ENCODE assay signal across 14 cellular contexts in genomic region chr16:84633622-84634021, GRCh38. TPM values are rescaled to one million over a fixed set of nuclear protein-coding genes. Genes with fewer than 3 reads are reported as not detected.
A peak's percentile ranks its signal among the peaks of the same experiment; 100 is the strongest.
DNase-seq lines count a peak whose midpoint lies in the region; ATAC-seq and TF ChIP-seq lines count a peak whose summit lies in the region.
"Had no signal": no experiment of that assay in that cellular context is flagged by ENCODE, and none has a peak within 500 bp of the region (broad histone marks: within the 10 kb centered on the region; RNA-seq: fewer than 3 reads in every experiment).

No MANE protein-coding gene starts in this region.

- ATAC-seq in lower lobe of right lung (peak; percentile 75 to 80), GM21786 (IDR thresholded peaks at IDR 0.05; ENCODE audit: unreplicated experiment) (no peak)
- ATAC-seq: foreskin keratinocyte had no signal

- H3K27me3 ChIP-seq in lower lobe of right lung (ENCODE audit: low read depth) (no peaks in the 10 kb centered on the region), tibial artery (no peaks in the 10 kb centered on the region), PC-9 (ENCODE audit: insufficient read depth, low read depth) (no peaks in the 10 kb centered on the region)
- H3K27me3 ChIP-seq: foreskin keratinocyte, neutrophil had no signal

- H3K36me3 ChIP-seq in lower lobe of right lung (no peaks in the 10 kb centered on the region), tibial artery (no peaks in the 10 kb centered on the region), PC-9 (ENCODE audit: low read depth) (no peaks in the 10 kb centered on the region)
- H3K36me3 ChIP-seq: neutrophil had no signal

- H3K4me3 ChIP-seq in lower lobe of right lung (no peak overlapping the region), tibial artery (peak overlapping the region in 1 of 2 donors; percentile 8), PC-9 (no peak overlapping the region)

- no peaks in the 10 kb centered on the region for H3K9me2 ChIP-seq in PC-9 (ENCODE audit: insufficient read depth)

- H3K36me3 Mint-ChIP-seq in HFFc6 (ENCODE audit: low read depth), result no peaks in the 10 kb centered on the region
- H3K36me3 Mint-ChIP-seq in activated T-helper 2 cell treated with anti-CD3 and anti-CD28 coated beads, Interferon-gamma antibody, Interleukin-2, Interleukin-4, amounts not matched to agents 10 μg/mL and 5 μg/mL and 100 μg/mL, durations not matched to agents 14 hours and 24 hours and 36 hours (ENCODE audit: low read depth), result no peaks in the 10 kb centered on the region
- H3K36me3 Mint-ChIP-seq: CD4-positive, alpha-beta memory T cell had no signal

- H3K4me3 Mint-ChIP-seq in HFFc6, result no peak overlapping the region
- no peak overlapping the region for H3K4me3 Mint-ChIP-seq in activated T-helper 2 cell treated with anti-CD3 and anti-CD28 coated beads, Interferon-gamma antibody, Interleukin-2, Interleukin-4, amounts not matched to agents 10 μg/mL and 5 μg/mL and 100 μg/mL, durations not matched to agents 14 hours and 24 hours and 36 hours (ENCODE audit: low read depth)
- H3K4me3 Mint-ChIP-seq: CD4-positive, alpha-beta memory T cell; T-helper 1 cell treated with Interleukin-12 subunit alpha and Interleukin-12 subunit beta and Interleukin-4 antibody, amounts not matched to agents 30 μg/mL and 1 μg/mL, for 36 hours had no signal

- no peak overlapping the region for H3K4me2 ChIP-seq in PC-9

- TF ChIP-seq CTCF in lower lobe of right lung (IDR thresholded peaks at IDR 0.05) (no peak), tibial artery (IDR thresholded peaks at IDR 0.05) (no peak), HFFc6 (IDR thresholded peaks at IDR 0.05) (no peak), PC-9 (conservative IDR thresholded peaks at IDR 0.05) (no peak)

- intact Hi-C loops in lower lobe of right lung (cut with DNase I), result no loop called here
- intact Hi-C loops in tibial artery (cut with DNase I; ENCODE audit: low total_unique reads), result no loop called here
- intact Hi-C loops in activated T-helper 2 cell treated with anti-CD3 and anti-CD28 coated beads, Interferon-gamma antibody, Interleukin-2, Interleukin-4, amounts not matched to agents 10 μg/mL and 5 μg/mL and 100 μg/mL, durations not matched to agents 14 hours and 24 hours and 36 hours (cut with micrococcal nuclease), result no loop called here
- intact Hi-C loops in PC-9 (cut with micrococcal nuclease; ENCODE audit: unreplicated experiment), result no loop called here

- H3K9me3 Mint-ChIP-seq in HFFc6, result no peaks in the 10 kb centered on the region
- H3K9me3 Mint-ChIP-seq in activated T-helper 2 cell treated with anti-CD3 and anti-CD28 coated beads, Interferon-gamma antibody, Interleukin-2, Interleukin-4, amounts not matched to agents 10 μg/mL and 5 μg/mL and 100 μg/mL, durations not matched to agents 14 hours and 24 hours and 36 hours, result no peaks in the 10 kb centered on the region
- H3K9me3 Mint-ChIP-seq: CD4-positive, alpha-beta memory T cell; T-helper 1 cell treated with Interleukin-12 subunit alpha and Interleukin-12 subunit beta and Interleukin-4 antibody, amounts not matched to agents 30 μg/mL and 1 μg/mL, for 36 hours had no signal

- H3K27ac ChIP-seq in lower lobe of right lung (no peak overlapping the region), tibial artery (peak overlapping the region; percentile 63 to 70), PC-9 (no peak overlapping the region)
- H3K27ac ChIP-seq: foreskin keratinocyte, neutrophil had no signal

- H4K20me1 ChIP-seq in PC-9 (ENCODE audit: insufficient read depth), result no peaks in the 10 kb centered on the region

- H3K4me1 ChIP-seq in lower lobe of right lung, result peaks cover 14% of the 10 kb centered on the region
- peaks cover 0 to 48% (median 24%) of the 10 kb centered on the region in 4 donors for H3K4me1 ChIP-seq in tibial artery
- no peaks in the 10 kb centered on the region for H3K4me1 ChIP-seq in PC-9 (replicated peaks; ENCODE audit: insufficient read depth)
- H3K4me1 ChIP-seq: foreskin keratinocyte had no signal

- POLR2A ChIA-PET in PC-9 (lab: Charles Lee; ENCODE audit: unreplicated experiment), result no interaction called here

- no peaks in the 10 kb centered on the region for H3K4me1 Mint-ChIP-seq in HFFc6 (ENCODE audit: low read depth)
- H3K4me1 Mint-ChIP-seq in activated T-helper 2 cell treated with anti-CD3 and anti-CD28 coated beads, Interferon-gamma antibody, Interleukin-2, Interleukin-4, amounts not matched to agents 10 μg/mL and 5 μg/mL and 100 μg/mL, durations not matched to agents 14 hours and 24 hours and 36 hours (ENCODE audit: low read depth), result peaks cover 28% of the 10 kb centered on the region

- H3K79me2 ChIP-seq in PC-9 (ENCODE audit: low read depth), result no peaks in the 10 kb centered on the region

- H3K9me3 ChIP-seq in lower lobe of right lung (no peaks in the 10 kb centered on the region), tibial artery (no peaks in the 10 kb centered on the region), PC-9 (ENCODE audit: insufficient read depth, low read depth) (no peaks in the 10 kb centered on the region)
- H3K9me3 ChIP-seq: neutrophil had no signal

- DNase-seq in NCI-H345 (lab: John Stamatoyannopoulos, UW), result peak; percentile 74
- DNase-seq in fibroblast of gingiva (ENCODE audit: low read depth), result peak; percentile 93
- DNase-seq in lower lobe of right lung, result peak; percentile 74
- peak; percentile 92 to 97 for DNase-seq in tibial artery
- no peak for DNase-seq in HFFc6
- no peak for DNase-seq in activated T-helper 2 cell treated with anti-CD3 and anti-CD28 coated beads, Interferon-gamma antibody, Interleukin-2, Interleukin-4, amounts not matched to agents 10 μg/mL and 5 μg/mL and 100 μg/mL, durations not matched to agents 14 hours and 24 hours and 36 hours (ENCODE audit: low spot score)
- no peak for DNase-seq in PC-9
- DNase-seq: activated gamma-delta T cell; CD4-positive, alpha-beta memory T cell; foreskin keratinocyte; NCI-H1417 treated with DMSO at 0.1 percent for 48 hours had no signal

- H2AFZ ChIP-seq in PC-9, result no peak overlapping the region

- CTCF ChIA-PET in PC-9 (lab: Charles Lee), result no interaction called here

- H3K27ac Mint-ChIP-seq in HFFc6, result no peak overlapping the region
- H3K27ac Mint-ChIP-seq in activated T-helper 2 cell treated with anti-CD3 and anti-CD28 coated beads, Interferon-gamma antibody, Interleukin-2, Interleukin-4, amounts not matched to agents 10 μg/mL and 5 μg/mL and 100 μg/mL, durations not matched to agents 14 hours and 24 hours and 36 hours, result no peak overlapping the region
- H3K27ac Mint-ChIP-seq: CD4-positive, alpha-beta memory T cell; T-helper 1 cell treated with Interleukin-12 subunit alpha and Interleukin-12 subunit beta and Interleukin-4 antibody, amounts not matched to agents 30 μg/mL and 1 μg/mL, for 36 hours had no signal

- H3K27me3 Mint-ChIP-seq in HFFc6 (ENCODE audit: insufficient read depth), result peaks cover 5% of the 10 kb centered on the region
- peaks cover 27% of the 10 kb centered on the region for H3K27me3 Mint-ChIP-seq in activated T-helper 2 cell treated with anti-CD3 and anti-CD28 coated beads, Interferon-gamma antibody, Interleukin-2, Interleukin-4, amounts not matched to agents 10 μg/mL and 5 μg/mL and 100 μg/mL, durations not matched to agents 14 hours and 24 hours and 36 hours (ENCODE audit: low read depth)
- H3K27me3 Mint-ChIP-seq: CD4-positive, alpha-beta memory T cell had no signal

- no TSS peak for BruUV-seq in PC-9 (replicated peaks; lab: Mats Ljungman, UMichigan)

- no peaks in the 10 kb centered on the region for H3F3A ChIP-seq in PC-9 (ENCODE audit: insufficient read depth, low read depth)

RNA-seq across cellular contexts. Expression of gene KLHL36, which starts 14.7 kb away (rescaled TPM):
- 53.0 TPM for total RNA-seq in lower lobe of right lung
- 10 to 100 TPM; 37.6 to 58.3 (median 40.7) TPM for total RNA-seq in HFFc6 (2021; fragmentation: NEBNext Ultra II Directional; extraction: Animal tissue kit (Norgen Biotek cat#: 25700))
- total RNA-seq in activated T-helper 2 cell treated with anti-CD3 and anti-CD28 coated beads, Interferon-gamma antibody, Interleukin-2, Interleukin-4, amounts not matched to agents 10 μg/mL and 5 μg/mL and 100 μg/mL, durations not matched to agents 14 hours and 24 hours and 36 hours, result 57.7 and 59.6 TPM in 2 replicates
- 73.8 and 81.9 TPM in 2 replicates for total RNA-seq in PC-9 (2021)

RNA-seq across cellular contexts. Expression of gene COTL1, which starts 15.7 kb away (rescaled TPM):
- total RNA-seq in lower lobe of right lung, result 221 TPM
- total RNA-seq in HFFc6 (2021; fragmentation: NEBNext Ultra II Directional; extraction: Animal tissue kit (Norgen Biotek cat#: 25700)), result 100 to 1,000 TPM; 580 to 681 (median 632) TPM
- total RNA-seq in activated T-helper 2 cell treated with anti-CD3 and anti-CD28 coated beads, Interferon-gamma antibody, Interleukin-2, Interleukin-4, amounts not matched to agents 10 μg/mL and 5 μg/mL and 100 μg/mL, durations not matched to agents 14 hours and 24 hours and 36 hours, result 478 and 483 TPM in 2 replicates
- total RNA-seq in PC-9 (2021), result 458 and 512 TPM in 2 replicates

Comparison
In these comparisons a context has a peak if more than half of its experiments do, and no peak if none do; other contexts are left out.
1. DNase-seq: peak in NCI-H345 (single experiment), fibroblast of gingiva (single experiment), lower lobe of right lung (single experiment) and tibial artery (2 of 2); none in HFFc6 (single experiment), activated T-helper 2 cell treated with anti-CD3 and anti-CD28 coated beads, Interferon-gamma antibody, Interleukin-2, Interleukin-4, amounts not matched to agents 10 μg/mL and 5 μg/mL and 100 μg/mL, durations not matched to agents 14 hours and 24 hours and 36 hours (single experiment) and PC-9 (0 of 2).
2. H3K27ac ChIP-seq: peak in tibial artery (2 of 2); none in lower lobe of right lung (single experiment) and PC-9 (single experiment).